1 cellular context compared by ENCODE assay signal in genomic region chr10:44932338-44933116, GRCh38.
TF ChIP-seq lines count a peak whose summit lies in the region.

No MANE protein-coding gene starts in this region.

TF ChIP-seq in GM12878, 131 proteins besides CTCF, POLR2A, EP300 and RAD21 (continued from another document):
- TF ChIP-seq ZBTB4 (CRISPR knock-in tag; IDR thresholded peaks at IDR 0.05) (no peak), BRCA1 (IDR thresholded peaks at IDR 0.05; ENCODE audit: low read depth, low read length) (no peak), RELA (IDR thresholded peaks at IDR 0.05; ENCODE audit: borderline replicate concordance, partially characterized antibody) (no peak), MTA3 (IDR thresholded peaks at IDR 0.05; ENCODE audit: borderline replicate concordance, low read length) (no peak), NFXL1 (IDR thresholded peaks at IDR 0.05; ENCODE audit: borderline replicate concordance) (no peak), TBL1XR1 (IDR thresholded peaks at IDR 0.05; ENCODE audit: low read depth, low read length) (no peak), NFYA (IDR thresholded peaks at IDR 0.05; ENCODE audit: borderline replicate concordance, low read depth, low read length) (no peak), RCOR1 (conservative IDR thresholded peaks at IDR 0.05; ENCODE audit: low read depth, low read length) (0 out of 2 replicates have a peak, but pooled peaks have one; percentile 39), STAT3 (IDR thresholded peaks at IDR 0.05; ENCODE audit: low read depth, low read length) (no peak), RAD51 (IDR thresholded peaks at IDR 0.05) (no peak), CEBPB (IDR thresholded peaks at IDR 0.05; ENCODE audit: borderline replicate concordance in 1 of 2, low read depth in 2 of 2, low read length in 2 of 2) (no peak), IKZF1 (conservative IDR thresholded peaks at IDR 0.05) (no peak; the same call in 1 of the 2 replicates), IRF4 (IDR thresholded peaks at IDR 0.05; ENCODE audit: low read depth, low read length) (no peak), WRNIP1 (IDR thresholded peaks at IDR 0.05; ENCODE audit: borderline replicate concordance, low read depth, low read length) (0 out of 2 replicates have a peak, but pooled peaks have one; percentile 83), BCL11A (IDR thresholded peaks at IDR 0.05; ENCODE audit: low read depth, low read length) (no peak), ATF3 (IDR thresholded peaks at IDR 0.05; ENCODE audit: borderline replicate concordance, extremely low read depth, low read depth, low read length) (no peak), ZNF622 (IDR thresholded peaks at IDR 0.05) (no peak), TCF7 (IDR thresholded peaks at IDR 0.05; ENCODE audit: borderline replicate concordance) (no peak)
